Comparison of ENCODE assay signal across 1 cellular context in genomic region chr14:101360045-101360931, GRCh38.
TF ChIP-seq lines count a peak whose summit lies in the region.

No MANE protein-coding gene starts in this region.

TF ChIP-seq in K562, 482 proteins besides CTCF, POLR2A, EP300 and RAD21 (continued from another document and continues in another):
- TF ChIP-seq TRIM25 (IDR thresholded peaks at IDR 0.05; ENCODE audit: borderline replicate concordance) (no peak), KLF1 (tag; IDR thresholded peaks at IDR 0.05) (no peak), SNIP1 (IDR thresholded peaks at IDR 0.05; ENCODE audit: low read depth) (no peak), ARNT (IDR thresholded peaks at IDR 0.05) (0 out of 4 replicates have a peak, but pooled peaks of 1 of the 2 experiments have one; percentile 33), JUNB (CRISPR knock-in tag; conservative IDR thresholded peaks at IDR 0.05) (no peak), ZNF384 (IDR thresholded peaks at IDR 0.05; ENCODE audit: low read depth, low read length) (no peak), HMBOX1 (IDR thresholded peaks at IDR 0.05) (no peak), PRMT5 (CRISPR knock-in tag; IDR thresholded peaks at IDR 0.05) (no peak), POU5F1 (IDR thresholded peaks at IDR 0.05; ENCODE audit: borderline replicate concordance, low read depth, low read length, partially characterized antibody) (no peak), CBX1 (IDR thresholded peaks at IDR 0.05; ENCODE audit: low read depth) (no peak), KLF6 (CRISPR knock-in tag; IDR thresholded peaks at IDR 0.05; ENCODE audit: borderline replicate concordance) (no peak), MLX (CRISPR knock-in tag; conservative IDR thresholded peaks at IDR 0.05) (no peak), RBM22 (IDR thresholded peaks at IDR 0.05; ENCODE audit: low read depth, low read length, poor library complexity, severe bottlenecking) (no peak), TAF1 (IDR thresholded peaks at IDR 0.05; ENCODE audit: control insufficient read depth, extremely low read depth, insufficient read depth, low read length, severe bottlenecking) (peak; percentile 19), ZBTB12 (CRISPR knock-in tag; IDR thresholded peaks at IDR 0.05) (no peak), FOXA1 (IDR thresholded peaks at IDR 0.05; ENCODE audit: borderline replicate concordance) (peak; percentile 66; the same call in 1 of the 2 replicates), ZBTB43 (CRISPR knock-in tag; IDR thresholded peaks at IDR 0.05) (no peak), HNRNPL (IDR thresholded peaks at IDR 0.05; ENCODE audit: low read depth, low read length) (no peak), IRF1 (CRISPR knock-in tag; IDR thresholded peaks at IDR 0.05; ENCODE audit: borderline replicate concordance) (no peak), TRIM28 (IDR thresholded peaks at IDR 0.05) (no peak), ZNF197 (CRISPR knock-in tag; IDR thresholded peaks at IDR 0.05; ENCODE audit: low read depth) (no peak), MTA3 (IDR thresholded peaks at IDR 0.05; ENCODE audit: borderline replicate concordance) (no peak), ZNF740 (CRISPR knock-in tag; IDR thresholded peaks at IDR 0.05) (no peak), ZNF740 (tag; IDR thresholded peaks at IDR 0.05) (no peak), ZNF830 (CRISPR knock-in tag; IDR thresholded peaks at IDR 0.05) (no peak), NBN (IDR thresholded peaks at IDR 0.05; ENCODE audit: low read depth) (no peak), ARID1B (IDR thresholded peaks at IDR 0.05) (peak; percentile 94), RERE (CRISPR knock-in tag; IDR thresholded peaks at IDR 0.05; ENCODE audit: borderline replicate concordance) (no peak), UBTF (IDR thresholded peaks at IDR 0.05; ENCODE audit: borderline replicate concordance in 1 of 2, low read depth in 2 of 2, low read length in 2 of 2) (no peak), PKNOX1 (IDR thresholded peaks at IDR 0.05) (peak; percentile 72), BRF2 (IDR thresholded peaks at IDR 0.05; ENCODE audit: borderline replicate concordance, insufficient read depth, insufficient read length) (no peak), THAP7 (CRISPR knock-in tag; IDR thresholded peaks at IDR 0.05) (no peak), RBBP5 (IDR thresholded peaks at IDR 0.05; ENCODE audit: borderline replicate concordance, insufficient read depth, low read length, poor library complexity, severe bottlenecking) (no peak), GATAD2A (IDR thresholded peaks at IDR 0.05) (no peak), NCOR1 (IDR thresholded peaks at IDR 0.05) (peak; percentile 91), HIVEP1 (CRISPR knock-in tag; IDR thresholded peaks at IDR 0.05) (no peak), ZNF644 (tag; IDR thresholded peaks at IDR 0.05; ENCODE audit: low read depth) (no peak), ZNF583 (CRISPR knock-in tag; IDR thresholded peaks at IDR 0.05) (no peak), ZBTB2 (IDR thresholded peaks at IDR 0.05) (no peak), FOXA3 (CRISPR knock-in tag; conservative IDR thresholded peaks at IDR 0.05 in 1 of 2, IDR thresholded peaks at IDR 0.05 in 1 of 2) (peak; percentile 79 to 96)
